1 cellular context compared by ENCODE assay signal in genomic region chr10:102713814-102714620, GRCh38.
A peak's percentile ranks its signal among the peaks of the same experiment; 100 is the strongest.
TF ChIP-seq lines count a peak whose summit lies in the region.

Gene ARL3, minus strand, starts transcription at chr10:102714397. Its CDS starts 122 bp downstream, at chr10:102714275.

TF ChIP-seq in HEK293, 187 proteins besides CTCF, POLR2A, EP300 and RAD21 (continued from another document):
- TF ChIP-seq ZBTB10 (tag by site-specific recombination; IDR thresholded peaks at IDR 0.05), result peak; percentile 98
- no peak for TF ChIP-seq ZNF10 (tag by site-specific recombination; IDR thresholded peaks at IDR 0.05)
- TF ChIP-seq ELK4 (IDR thresholded peaks at IDR 0.05; ENCODE audit: borderline replicate concordance, low read depth, low read length), result no peak
- no peak for TF ChIP-seq REPIN1 (tag by site-specific recombination; IDR thresholded peaks at IDR 0.05; ENCODE audit: low read depth)
- TF ChIP-seq HOXD13 (CRISPR knock-in tag; IDR thresholded peaks at IDR 0.05; ENCODE audit: borderline replicate concordance), result no peak
- TF ChIP-seq ZNF221 (tag by site-specific recombination; IDR thresholded peaks at IDR 0.05; ENCODE audit: borderline replicate concordance), result no peak
- no peak for TF ChIP-seq ZNF266 (tag by site-specific recombination; IDR thresholded peaks at IDR 0.05; ENCODE audit: low read depth)
- no peak for TF ChIP-seq TCF7L2 (IDR thresholded peaks at IDR 0.05; ENCODE audit: borderline replicate concordance, low read depth, low read length)
- peak; percentile 100 for TF ChIP-seq PATZ1 (tag by site-specific recombination; IDR thresholded peaks at IDR 0.05)
- TF ChIP-seq ZNF140 (tag by site-specific recombination; IDR thresholded peaks at IDR 0.05), result no peak
- no peak for TF ChIP-seq ZNF302 (tag by site-specific recombination; IDR thresholded peaks at IDR 0.05; ENCODE audit: low read depth)
- TF ChIP-seq ZNF23 (tag by site-specific recombination; IDR thresholded peaks at IDR 0.05; ENCODE audit: borderline replicate concordance), result no peak
- no peak for TF ChIP-seq GFI1B (tag by site-specific recombination; IDR thresholded peaks at IDR 0.05)
- peak; percentile 99 for TF ChIP-seq GLIS2 (tag by site-specific recombination; IDR thresholded peaks at IDR 0.05)
- no peak for TF ChIP-seq ZNF48 (tag by site-specific recombination; IDR thresholded peaks at IDR 0.05)
- TF ChIP-seq ZNF324 (tag by site-specific recombination; IDR thresholded peaks at IDR 0.05), result no peak
- peak; percentile 91 for TF ChIP-seq ZFHX2 (tag by site-specific recombination; conservative IDR thresholded peaks at IDR 0.05)
- TF ChIP-seq ZNF677 (tag by site-specific recombination; IDR thresholded peaks at IDR 0.05), result no peak
- no peak for TF ChIP-seq BCL6B (tag by site-specific recombination; IDR thresholded peaks at IDR 0.05)
- peak; percentile 98 for TF ChIP-seq ZBTB20 (tag by site-specific recombination; IDR thresholded peaks at IDR 0.05)
- TF ChIP-seq PRDM4 (tag by site-specific recombination; IDR thresholded peaks at IDR 0.05), result peak; percentile 44; the same call in 1 of the 2 replicates
- no peak for TF ChIP-seq ZNF664 (tag by site-specific recombination; IDR thresholded peaks at IDR 0.05)
- peak; percentile 68 for TF ChIP-seq GLIS1 (tag by site-specific recombination; IDR thresholded peaks at IDR 0.05)
- TF ChIP-seq ZNF146 (tag by site-specific recombination; IDR thresholded peaks at IDR 0.05), result no peak
- TF ChIP-seq ZNF311 (tag by site-specific recombination; IDR thresholded peaks at IDR 0.05; ENCODE audit: borderline replicate concordance), result no peak
- TF ChIP-seq MYNN (tag by site-specific recombination; IDR thresholded peaks at IDR 0.05; ENCODE audit: borderline replicate concordance), result no peak; the same call in 1 of the 2 replicates
- TF ChIP-seq PBX3 (CRISPR knock-in tag; IDR thresholded peaks at IDR 0.05), result peak; percentile 72; the same call in 1 of the 2 replicates
- TF ChIP-seq ZNF658 (tag by site-specific recombination; IDR thresholded peaks at IDR 0.05), result no peak
- TF ChIP-seq ZNF18 (tag by site-specific recombination; IDR thresholded peaks at IDR 0.05), result 0 out of 2 replicates have a peak, but pooled peaks have one; percentile 12
- TF ChIP-seq ZNF670 (tag by site-specific recombination; IDR thresholded peaks at IDR 0.05; ENCODE audit: low read depth), result no peak
- TF ChIP-seq ZNF132 (tag by site-specific recombination; IDR thresholded peaks at IDR 0.05; ENCODE audit: borderline replicate concordance), result no peak
- TF ChIP-seq ZNF548 (tag by site-specific recombination; IDR thresholded peaks at IDR 0.05), result no peak
- TF ChIP-seq ZNF391 (tag by site-specific recombination; IDR thresholded peaks at IDR 0.05; ENCODE audit: borderline replicate concordance, low read depth), result peak; percentile 87; the same call in 1 of the 2 replicates
- no peak for TF ChIP-seq ZNF621 (tag by site-specific recombination; IDR thresholded peaks at IDR 0.05)
- peak; percentile 54 for TF ChIP-seq ZNF629 (tag by site-specific recombination; IDR thresholded peaks at IDR 0.05)
- no peak for TF ChIP-seq ZNF248 (tag by site-specific recombination; IDR thresholded peaks at IDR 0.05)
- no peak for TF ChIP-seq ZNF114 (tag by site-specific recombination; IDR thresholded peaks at IDR 0.05)
- no peak for TF ChIP-seq ZNF837 (tag by site-specific recombination; IDR thresholded peaks at IDR 0.05)
- TF ChIP-seq ZNF704 (tag by site-specific recombination; IDR thresholded peaks at IDR 0.05), result peak; percentile 74; the same call in 1 of the 2 replicates
- TF ChIP-seq ZSCAN5A (tag by site-specific recombination; IDR thresholded peaks at IDR 0.05), result peak; percentile 94
- TF ChIP-seq ZNF24 (tag by site-specific recombination; IDR thresholded peaks at IDR 0.05), result peak; percentile 69
- no peak for TF ChIP-seq GLI2 (tag by site-specific recombination; IDR thresholded peaks at IDR 0.05; ENCODE audit: borderline replicate concordance, low read depth)
- no peak for TF ChIP-seq ZNF157 (tag by site-specific recombination; IDR thresholded peaks at IDR 0.05)
- peak; percentile 60; the same call in 1 of the 2 replicates for TF ChIP-seq ZNF843 (tag by site-specific recombination; IDR thresholded peaks at IDR 0.05)
- TF ChIP-seq ZBTB26 (tag by site-specific recombination; optimal IDR thresholded peaks at IDR 0.05), result peak; percentile 49
